ENCODE assay signal across 8 cellular contexts in genomic region chr18:23191952-23192662, GRCh38. TPM values are rescaled to one million over a fixed set of nuclear protein-coding genes. Genes with fewer than 3 reads are reported as not detected.
A peak's percentile ranks its signal among the peaks of the same experiment; 100 is the strongest.
DNase-seq lines count a peak whose midpoint lies in the region; ATAC-seq and TF ChIP-seq lines count a peak whose summit lies in the region.

No MANE protein-coding gene starts in this region.

- no peaks in the 10 kb centered on the region for H3K9me3 ChIP-seq in ovary
- H3K9me3 ChIP-seq in CD4-positive, alpha-beta memory T cell (ENCODE audit: control insufficient read depth in 1 of 2, low read length in 2 of 2): no peaks in the 10 kb centered on the region

- H3K4me1 Mint-ChIP-seq in CD4-positive, alpha-beta memory T cell: peaks cover 0 to 9% (median 4%) of the 10 kb centered on the region in 4 donors

- DNase-seq in EL (peak; percentile 80), NCI-H2171 (lab: John Stamatoyannopoulos, UW) (peak; percentile 54), epithelial cell of esophagus (ENCODE audit: low read depth) (peak; percentile 49), ovary (peak; percentile 59 to 86 (median 83)), 8988T (no peak), activated gamma-delta T cell (lab: John Stamatoyannopoulos, UW) (no peak)
- no peak for DNase-seq in CD4-positive, alpha-beta memory T cell

- no peaks in the 10 kb centered on the region for H3K36me3 Mint-ChIP-seq in CD4-positive, alpha-beta memory T cell

- no peak overlapping the region for H3K27ac ChIP-seq in ovary
- no peak overlapping the region for H3K27ac ChIP-seq in CD4-positive, alpha-beta memory T cell (ENCODE audit: low read depth, low read length)

- H3K36me3 ChIP-seq in ovary: no peaks in the 10 kb centered on the region
- H3K36me3 ChIP-seq in CD4-positive, alpha-beta memory T cell (ENCODE audit: insufficient read depth, low read length): no peaks in the 10 kb centered on the region

- peak overlapping the region in 1 of 7 donors; percentile 42 for H3K27ac Mint-ChIP-seq in CD4-positive, alpha-beta memory T cell

- H3K4me3 Mint-ChIP-seq in CD4-positive, alpha-beta memory T cell: peak overlapping the region in 3 of 8 donors; percentile 11 to 30 (median 25)

- no peak for TF ChIP-seq EP300 in ovary (IDR thresholded peaks at IDR 0.05)

- peaks cover 3% of the 10 kb centered on the region for H3K4me1 ChIP-seq in ovary (ENCODE audit: insufficient read depth)
- H3K4me1 ChIP-seq in CD4-positive, alpha-beta memory T cell (ENCODE audit: insufficient read depth, low read length): no peaks in the 10 kb centered on the region

- H3K27me3 Mint-ChIP-seq in CD4-positive, alpha-beta memory T cell: peaks cover 0 to under 1% of the 10 kb centered on the region in 2 donors

- POLR2A ChIA-PET in CD4-positive, alpha-beta memory T cell (lab: Charles Lee; ENCODE audit: partially characterized antibody): no interaction called here

- H3K9me3 Mint-ChIP-seq in CD4-positive, alpha-beta memory T cell: no peaks in the 10 kb centered on the region

- ATAC-seq in HG02885 (IDR thresholded peaks at IDR 0.05; ENCODE audit: poor library complexity, unreplicated experiment): no peak

- TF ChIP-seq CTCF in epithelial cell of esophagus (IDR thresholded peaks at IDR 0.05; ENCODE audit: insufficient read depth, low read depth, low read length, missing control alignments) (no peak), ovary (IDR thresholded peaks at IDR 0.05) (no peak)

- H3K27me3 ChIP-seq in ovary: no peaks in the 10 kb centered on the region
- no peaks in the 10 kb centered on the region for H3K27me3 ChIP-seq in CD4-positive, alpha-beta memory T cell (ENCODE audit: insufficient read depth, low read length)

- intact Hi-C loops in ovary (cut with DNase I): no loop called here
- intact Hi-C loops in CD4-positive, alpha-beta memory T cell (cut with micrococcal nuclease): no loop called here

- H3K4me3 ChIP-seq in epithelial cell of esophagus (ENCODE audit: low read length) (no peak overlapping the region), ovary (no peak overlapping the region)
- no peak overlapping the region for H3K4me3 ChIP-seq in CD4-positive, alpha-beta memory T cell (ENCODE audit: low read length in 2 of 2)

- CTCF ChIA-PET in CD4-positive, alpha-beta memory T cell (lab: Charles Lee; ENCODE audit: partially characterized antibody): interaction anchor here (1.0 kb wide), 1 partner anchor 9 kb away, joined by 4 read pairs; no protein-coding TSS in a partner anchor

- WGBS in ovary, 3 donors: 35 to 39% (median 36%) methylated on average over 11 of the region's 11 CpGs

- TF ChIP-seq POLR2A in ovary (IDR thresholded peaks at IDR 0.05): no peak

RNA-seq across cellular contexts. Expression of gene CABLES1, which starts 56.8 kb away (rescaled TPM):
- 1 to 10 TPM; 2.6 to 8.8 (median 5.3) TPM for total RNA-seq in ovary
- polyA plus RNA-seq in ovary: 1 to 10 TPM; 4.0 to 8.9 TPM
- under 1 TPM in 1 of 2 experiments, not detected in 1; 0.15 TPM for total RNA-seq in CD4-positive, alpha-beta memory T cell
- polyA plus RNA-seq in CD4-positive, alpha-beta memory T cell: not detected

Comparison
In these comparisons a context has a peak if more than half of its experiments do, and no peak if none do; other contexts are left out.
1. DNase-seq: peak in EL (single experiment), NCI-H2171 (single experiment), epithelial cell of esophagus (single experiment) and ovary (5 of 5); none in CD4-positive, alpha-beta memory T cell (0 of 5), 8988T (single experiment) and activated gamma-delta T cell (single experiment).